ENCODE assay signal across 8 cellular contexts in the genomic region with DNA sequence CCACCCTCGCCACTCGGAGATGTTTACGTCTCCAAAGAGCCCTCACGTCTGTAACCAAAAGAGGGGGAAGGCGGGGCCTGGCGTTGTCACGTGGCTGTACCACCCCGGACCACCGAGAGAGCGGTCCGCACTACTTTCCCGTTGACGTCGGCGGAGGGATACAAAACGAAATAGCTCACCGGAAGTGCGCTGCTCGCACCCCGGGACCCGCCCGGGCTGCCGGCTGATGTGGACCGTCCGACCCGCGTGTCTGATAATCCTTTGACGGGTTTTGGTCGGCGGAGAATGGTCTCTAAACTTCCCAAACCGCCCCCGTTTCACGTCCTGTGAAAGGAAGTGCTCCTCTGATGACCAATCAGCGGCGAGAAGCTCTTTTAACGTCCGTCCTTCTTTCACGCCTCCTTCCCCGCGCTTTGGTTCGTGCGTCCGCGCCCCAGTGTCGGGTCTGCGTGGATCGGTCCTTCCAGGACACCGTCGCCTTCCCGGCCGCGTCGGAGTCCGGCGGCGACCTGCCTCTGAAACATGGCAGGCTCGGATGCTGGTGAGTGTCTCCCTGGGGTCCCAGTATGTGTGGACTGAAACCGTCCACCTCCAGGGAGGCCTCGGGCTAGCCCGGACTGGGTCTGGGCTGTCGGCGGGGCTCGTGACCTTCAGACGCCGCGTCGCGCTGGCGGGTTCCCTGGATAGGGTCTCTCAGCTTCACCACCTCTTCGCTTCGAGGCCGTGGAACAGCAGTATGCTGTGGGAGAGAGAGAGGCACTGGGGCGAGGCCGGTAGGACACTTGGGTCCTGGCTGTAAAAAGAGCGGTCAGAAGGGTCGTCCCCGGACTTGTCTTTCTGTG.
A peak's percentile ranks its signal among the peaks of the same experiment; 100 is the strongest.
DNase-seq lines count a peak whose midpoint lies in the region; ATAC-seq and TF ChIP-seq lines count a peak whose summit lies in the region.

A gene with protein sequence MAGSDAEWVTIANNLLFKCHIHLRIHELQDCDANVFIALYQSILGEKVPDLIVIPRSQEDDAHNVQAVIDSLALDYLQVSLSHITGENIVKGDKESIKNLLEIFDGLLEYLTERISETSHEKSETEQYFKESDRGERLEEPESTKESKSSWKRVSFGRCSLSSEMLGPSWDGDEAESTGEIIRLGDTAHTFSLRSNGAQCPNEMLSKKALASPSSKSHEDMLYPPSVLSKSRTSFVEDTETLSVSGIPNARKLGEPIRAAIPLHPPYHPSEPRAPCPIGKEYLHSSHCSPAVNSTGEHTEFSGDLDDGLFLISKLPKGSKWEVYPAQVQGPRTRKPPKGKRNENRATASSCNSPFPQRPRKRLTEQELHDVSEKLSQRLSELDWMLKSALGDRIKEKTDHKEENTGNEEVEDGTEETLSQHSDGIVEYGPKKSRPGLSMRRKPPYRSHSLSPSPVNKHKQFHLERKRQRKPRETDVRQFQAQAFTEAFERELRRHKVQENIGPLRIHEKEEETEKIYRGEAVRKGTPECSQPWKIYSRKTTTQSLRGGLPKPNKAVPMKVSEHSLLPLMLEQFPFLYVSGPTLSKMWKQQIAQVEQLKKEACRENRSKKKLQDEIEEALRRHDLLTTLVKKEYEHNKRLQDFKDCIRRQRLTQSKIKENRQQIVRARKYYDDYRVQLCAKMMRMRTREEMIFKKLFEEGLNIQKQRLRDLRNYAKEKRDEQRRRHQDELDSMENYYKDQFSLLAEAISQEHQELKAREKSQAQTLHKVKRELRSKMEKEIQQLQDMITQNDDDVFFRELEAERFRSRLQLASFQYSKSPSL (plus strand): TSS at position 402 of the 842 bp plus-strand sequence. CDS start 121 bp downstream, at position 523.

- TF ChIP-seq EP300 in Ishikawa (IDR thresholded peaks at IDR 0.05; ENCODE audit: borderline replicate concordance), result 0 out of 2 replicates have a peak, but pooled peaks have one; percentile 9

- H3K27ac ChIP-seq in epithelial cell of prostate, result peak within 1 kb of the TSS; percentile 97
- peak within 1 kb of the TSS; percentile 100 for H3K27ac ChIP-seq in muscle layer of duodenum (ENCODE audit: low read length)

- H3K4me3 ChIP-seq in muscle layer of duodenum (ENCODE audit: low read depth in 1 of 2, low read length in 2 of 2), result peak within 1 kb of the TSS; percentile 83 to 100

- TF ChIP-seq RAD21 in Ishikawa (IDR thresholded peaks at IDR 0.05; ENCODE audit: low read depth), result no peak

- peaks cover 42 to 58% of the 10 kb centered on the region in 2 donors for H3K36me3 ChIP-seq in muscle layer of duodenum (ENCODE audit: control insufficient read depth in 1 of 2, insufficient read depth in 2 of 2, low read length in 2 of 2)

- peak; percentile 71 for ATAC-seq in GM21528 (IDR thresholded peaks at IDR 0.05; ENCODE audit: low FRiP score, unreplicated experiment)

- peaks cover 21 to 53% of the 10 kb centered on the region in 2 donors for H3K4me1 ChIP-seq in muscle layer of duodenum (ENCODE audit: control insufficient read depth in 1 of 2, insufficient read depth in 2 of 2, low read length in 2 of 2)

- H3K9me3 ChIP-seq in muscle layer of duodenum (ENCODE audit: control insufficient read depth in 1 of 2, low read length in 2 of 2), result no peaks in the 10 kb centered on the region

- H3K27me3 ChIP-seq in muscle layer of duodenum (ENCODE audit: low read depth, low read length), result no peaks in the 10 kb centered on the region

- DNase-seq in DMS 273 treated with DMSO at 0.1 percent for 48 hours (lab: John Stamatoyannopoulos, UW) (peak; percentile 98), OCI-M2 (lab: John Stamatoyannopoulos, UW; ENCODE audit: unreplicated experiment) (peak; percentile 92), activated T-cell treated with anti-CD3 and anti-CD28 coated beads for 4 hours (peak; percentile 92), epithelial cell of prostate (ENCODE audit: low read depth, low spot score) (peak; percentile 86)
- DNase-seq in stimulated activated CD8-positive, alpha-beta memory T cell treated with anti-CD3 and anti-CD28 coated beads, Interleukin-7, amount 100 ng/mL, for 24 hours (ENCODE audit: low read depth), result peak; percentile 95

TF ChIP-seq in Ishikawa, 13 proteins besides CTCF, POLR2A, EP300 and RAD21:
- TF ChIP-seq TEAD4 (IDR thresholded peaks at IDR 0.05) (no peak), CREB1 (IDR thresholded peaks at IDR 0.05; ENCODE audit: low read depth) (no peak), YY1 (IDR thresholded peaks at IDR 0.05; ENCODE audit: low read depth) (no peak; the same call in none of the 2 replicates), TAF1 (IDR thresholded peaks at IDR 0.05; ENCODE audit: low read depth) (peak; percentile 47; the same call in 1 of the 2 replicates), EGR1 (IDR thresholded peaks at IDR 0.05) (peak; percentile 41; the same call in 1 of the 2 replicates), FOXM1 (IDR thresholded peaks at IDR 0.05; ENCODE audit: borderline replicate concordance, low read depth) (no peak), TCF12 (IDR thresholded peaks at IDR 0.05; ENCODE audit: low read depth) (no peak; the same call in 1 of the 2 replicates), NFIC (IDR thresholded peaks at IDR 0.05) (0 out of 2 replicates have a peak, but pooled peaks have one; percentile 8), ZBTB7A (IDR thresholded peaks at IDR 0.05; ENCODE audit: low read depth) (no peak), CEBPB (IDR thresholded peaks at IDR 0.05) (no peak)
- TF ChIP-seq, protein P1, sequence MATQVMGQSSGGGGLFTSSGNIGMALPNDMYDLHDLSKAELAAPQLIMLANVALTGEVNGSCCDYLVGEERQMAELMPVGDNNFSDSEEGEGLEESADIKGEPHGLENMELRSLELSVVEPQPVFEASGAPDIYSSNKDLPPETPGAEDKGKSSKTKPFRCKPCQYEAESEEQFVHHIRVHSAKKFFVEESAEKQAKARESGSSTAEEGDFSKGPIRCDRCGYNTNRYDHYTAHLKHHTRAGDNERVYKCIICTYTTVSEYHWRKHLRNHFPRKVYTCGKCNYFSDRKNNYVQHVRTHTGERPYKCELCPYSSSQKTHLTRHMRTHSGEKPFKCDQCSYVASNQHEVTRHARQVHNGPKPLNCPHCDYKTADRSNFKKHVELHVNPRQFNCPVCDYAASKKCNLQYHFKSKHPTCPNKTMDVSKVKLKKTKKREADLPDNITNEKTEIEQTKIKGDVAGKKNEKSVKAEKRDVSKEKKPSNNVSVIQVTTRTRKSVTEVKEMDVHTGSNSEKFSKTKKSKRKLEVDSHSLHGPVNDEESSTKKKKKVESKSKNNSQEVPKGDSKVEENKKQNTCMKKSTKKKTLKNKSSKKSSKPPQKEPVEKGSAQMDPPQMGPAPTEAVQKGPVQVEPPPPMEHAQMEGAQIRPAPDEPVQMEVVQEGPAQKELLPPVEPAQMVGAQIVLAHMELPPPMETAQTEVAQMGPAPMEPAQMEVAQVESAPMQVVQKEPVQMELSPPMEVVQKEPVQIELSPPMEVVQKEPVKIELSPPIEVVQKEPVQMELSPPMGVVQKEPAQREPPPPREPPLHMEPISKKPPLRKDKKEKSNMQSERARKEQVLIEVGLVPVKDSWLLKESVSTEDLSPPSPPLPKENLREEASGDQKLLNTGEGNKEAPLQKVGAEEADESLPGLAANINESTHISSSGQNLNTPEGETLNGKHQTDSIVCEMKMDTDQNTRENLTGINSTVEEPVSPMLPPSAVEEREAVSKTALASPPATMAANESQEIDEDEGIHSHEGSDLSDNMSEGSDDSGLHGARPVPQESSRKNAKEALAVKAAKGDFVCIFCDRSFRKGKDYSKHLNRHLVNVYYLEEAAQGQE (IDR thresholded peaks at IDR 0.05; ENCODE audit: low read depth), result no peak; the same call in 1 of the 2 replicates
- TF ChIP-seq, protein P2, sequence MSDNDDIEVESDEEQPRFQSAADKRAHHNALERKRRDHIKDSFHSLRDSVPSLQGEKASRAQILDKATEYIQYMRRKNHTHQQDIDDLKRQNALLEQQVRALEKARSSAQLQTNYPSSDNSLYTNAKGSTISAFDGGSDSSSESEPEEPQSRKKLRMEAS (IDR thresholded peaks at IDR 0.05), result peak; percentile 90
- TF ChIP-seq, protein P3, sequence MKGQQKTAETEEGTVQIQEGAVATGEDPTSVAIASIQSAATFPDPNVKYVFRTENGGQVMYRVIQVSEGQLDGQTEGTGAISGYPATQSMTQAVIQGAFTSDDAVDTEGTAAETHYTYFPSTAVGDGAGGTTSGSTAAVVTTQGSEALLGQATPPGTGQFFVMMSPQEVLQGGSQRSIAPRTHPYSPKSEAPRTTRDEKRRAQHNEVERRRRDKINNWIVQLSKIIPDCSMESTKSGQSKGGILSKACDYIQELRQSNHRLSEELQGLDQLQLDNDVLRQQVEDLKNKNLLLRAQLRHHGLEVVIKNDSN (IDR thresholded peaks at IDR 0.05), result peak; percentile 94

Comparison
In these comparisons a context has a peak if more than half of its experiments do, and no peak if none do; other contexts are left out.
1. Peak in every context shown above with its lines: DNase-seq, ATAC-seq, H3K4me3 ChIP-seq and H3K27ac ChIP-seq.